ENCODE assay signal across 25 cellular contexts in genomic region chr7:128443817-128444216, GRCh38. TPM values are rescaled to one million over a fixed set of nuclear protein-coding genes. Genes with fewer than 3 reads are reported as not detected.
DNase-seq lines count a peak whose midpoint lies in the region; ATAC-seq, FAIRE-seq and TF ChIP-seq lines count a peak whose summit lies in the region.
"Had no signal": no experiment of that assay in that cellular context is flagged by ENCODE, and none has a peak within 500 bp of the region (broad histone marks: within the 10 kb centered on the region; RNA-seq: fewer than 3 reads in every experiment).

No MANE protein-coding gene starts in this region.

- WGBS in mammary epithelial cell (ENCODE audit: low coverage, missing lambda C conversion rate), result 100% methylated on average over 3 of the region's 3 CpGs
- WGBS in HepG2 (ENCODE audit: low lambda C conversion rate), result 7% methylated on average over 3 of the region's 3 CpGs
- 47% methylated on average over 3 of the region's 3 CpGs for WGBS in suprapubic skin
- WGBS in testis, 2 donors, result 91 to 96% methylated on average over 3 of the region's 3 CpGs

- H3K27ac ChIP-seq in breast epithelium (peak overlapping the region; percentile 48 to 70), mammary epithelial cell (ENCODE audit: insufficient read depth, low read depth, low read length) (no peak overlapping the region), HepG2 (ENCODE audit: extremely low read length, insufficient read depth, low read length) (no peak overlapping the region), suprapubic skin (peak overlapping the region; percentile 26), testis (no peak overlapping the region)
- H3K27ac ChIP-seq: heart left ventricle, neutrophil had no signal

- no peak overlapping the region for H3K4me3 ChIP-seq in breast epithelium
- H3K4me3 ChIP-seq in mammary epithelial cell (replicated peaks in 1 of 3; ENCODE audit: insufficient read depth in 1 of 3, low read depth in 2 of 3, low read length in 3 of 3), result no peak overlapping the region
- no peak overlapping the region for H3K4me3 ChIP-seq in HepG2 (replicated peaks in 1 of 3; ENCODE audit: insufficient read depth in 1 of 3, low read depth in 2 of 3, low read length in 3 of 3)
- no peak overlapping the region for H3K4me3 ChIP-seq in suprapubic skin
- no peak overlapping the region for H3K4me3 ChIP-seq in testis
- H3K4me3 ChIP-seq: heart left ventricle had no signal

- intact Hi-C loops in breast epithelium (cut with DNase I; ENCODE audit: low total_unique reads) (no loop called here), mammary epithelial cell (cut with micrococcal nuclease) (no loop called here), HepG2 (cut with micrococcal nuclease; ENCODE audit: unreplicated experiment) (no loop called here), testis (cut with DNase I; ENCODE audit: low total_unique reads) (no loop called here)

- no peaks in the 10 kb centered on the region for H3K27me3 Mint-ChIP-seq in activated T-helper 17 cell treated with anti-CD3 and anti-CD28 coated beads, Interleukin-2, amount 50 U/mL, for 72 hours
- no peaks in the 10 kb centered on the region for H3K27me3 Mint-ChIP-seq in effector memory CD8-positive, alpha-beta T cell
- peaks cover 6% of the 10 kb centered on the region for H3K27me3 Mint-ChIP-seq in type B pancreatic cell
- H3K27me3 Mint-ChIP-seq: activated T-cell treated with anti-CD3 and anti-CD28 coated beads, Interleukin-2, amount 50 U/mL, for 24 hours; stimulated activated naive CD8-positive, alpha-beta T cell treated with anti-CD3 and anti-CD28 coated beads, Interleukin-15, Interleukin-2, amounts not matched to agents 100 ng/mL and 50 ng/mL, for 24 hours had no signal

- CTCF ChIA-PET in mammary epithelial cell (lab: Charles Lee; ENCODE audit: low non-redundant PET), result interaction anchor here (0.7 kb wide), 1 partner anchor 16 kb away, joined by 3 read pairs; no protein-coding TSS in a partner anchor
- CTCF ChIA-PET in HepG2 (lab: Yijun Ruan, JAX; ENCODE audit: low intra/inter-chr PET ratio, low total read pairs), result no interaction called here

- in situ Hi-C loops in mammary epithelial cell (cut with MboI; ENCODE audit: low sequenced_read_pairs in 2 of 2), result no loop called here
- in situ Hi-C loops in HepG2 (cut with HindIII; ENCODE audit: extremely low pct_ligation_motif_present, low pct_unique_long_range_greater_than_20kb), result loop anchor here (25.0 kb wide), 1 partner anchor 443 kb away; no protein-coding TSS in a partner anchor

- H3K79me2 ChIP-seq in mammary epithelial cell (ENCODE audit: insufficient read depth, low read length) (no peaks in the 10 kb centered on the region), HepG2 (ENCODE audit: insufficient read depth, low read length) (no peaks in the 10 kb centered on the region)

- H3K27me3 ChIP-seq in breast epithelium, result no peaks in the 10 kb centered on the region
- no peaks in the 10 kb centered on the region for H3K27me3 ChIP-seq in mammary epithelial cell (ENCODE audit: insufficient read depth, low read length)
- peaks cover 0 to 18% of the 10 kb centered on the region in 2 experiments; a peak in 3 of 5 replicates for H3K27me3 ChIP-seq in HepG2 (ENCODE audit: control insufficient read depth in 1 of 2, insufficient read depth in 2 of 2, low read length in 2 of 2)
- no peaks in the 10 kb centered on the region for H3K27me3 ChIP-seq in suprapubic skin
- no peaks in the 10 kb centered on the region for H3K27me3 ChIP-seq in testis
- H3K27me3 ChIP-seq: heart left ventricle, neutrophil had no signal

- TF ChIP-seq RAD21 in HepG2 (CRISPR knock-in tag; IDR thresholded peaks at IDR 0.05), result no peak

- no peak overlapping the region for H3K9ac ChIP-seq in mammary epithelial cell (ENCODE audit: insufficient read depth, low read length)
- no peak overlapping the region for H3K9ac ChIP-seq in HepG2 (ENCODE audit: insufficient read depth, low read depth, low read length)

- TF ChIP-seq EP300 in HepG2 (IDR thresholded peaks at IDR 0.05; ENCODE audit: low read depth in 2 of 2, low read length in 2 of 2), result no peak
- no peak for TF ChIP-seq EP300 in HepG2 (CRISPR knock-in tag; IDR thresholded peaks at IDR 0.05; ENCODE audit: borderline replicate concordance)
- no peak for TF ChIP-seq EP300 in suprapubic skin (IDR thresholded peaks at IDR 0.05)

- no peak overlapping the region for H2AFZ ChIP-seq in mammary epithelial cell (ENCODE audit: low read depth, low read length)
- H2AFZ ChIP-seq in HepG2 (ENCODE audit: low read length), result no peak overlapping the region

- DNase-seq in breast epithelium (ENCODE audit: low spot score in 2 of 2) (no peak), mammary epithelial cell (no peak), HepG2 (ENCODE audit: low spot score) (no peak), suprapubic skin (ENCODE audit: low spot score in 2 of 2) (no peak), type B pancreatic cell (ENCODE audit: extremely low spot score, unreplicated experiment) (no peak), testis (no peak)
- DNase-seq in effector memory CD8-positive, alpha-beta T cell, result no peak
- DNase-seq: activated CD4-positive, alpha-beta T cell treated with anti-CD3 and anti-CD28 coated beads for 1 hour; activated CD8-positive, alpha-beta T cell treated with anti-CD3 and anti-CD28 coated beads, Interleukin-2, amount 10 ng/mL, durations not matched to agents 7 days and 5 days; activated naive CD4-positive, alpha-beta T cell treated with anti-CD3 and anti-CD28 coated beads for 36 hours; activated T-cell treated with anti-CD3 and anti-CD28 coated beads, Interleukin-2, amount 50 U/mL, for 24 hours; amygdala; heart left ventricle; KBM-7; left ventricle myocardium superior; OCI-M1; SHP77 treated with DMSO at 0.1 percent for 48 hours; stimulated activated CD4-positive, alpha-beta T cell treated with anti-CD3 and anti-CD28 coated beads, Interleukin-2, amount 100 ng/mL, for 24 hours had no signal

- H4K20me1 ChIP-seq in mammary epithelial cell (ENCODE audit: insufficient read depth, low read length) (no peaks in the 10 kb centered on the region), HepG2 (ENCODE audit: insufficient read depth, low read length) (no peaks in the 10 kb centered on the region)

- H3K9me3 ChIP-seq in breast epithelium (no peaks in the 10 kb centered on the region), mammary epithelial cell (replicated peaks; ENCODE audit: insufficient read depth, low read length) (no peaks in the 10 kb centered on the region), HepG2 (ENCODE audit: low read length) (no peaks in the 10 kb centered on the region), suprapubic skin (no peaks in the 10 kb centered on the region), testis (no peaks in the 10 kb centered on the region)
- H3K9me3 ChIP-seq: heart left ventricle, neutrophil had no signal

- H3K4me1 ChIP-seq in breast epithelium, result no peaks in the 10 kb centered on the region
- H3K4me1 ChIP-seq in mammary epithelial cell (ENCODE audit: insufficient read depth, low read length), result no peaks in the 10 kb centered on the region
- peaks cover 20% of the 10 kb centered on the region for H3K4me1 ChIP-seq in HepG2 (ENCODE audit: insufficient read depth, low read length)
- H3K4me1 ChIP-seq in suprapubic skin, result peaks cover 7% of the 10 kb centered on the region
- H3K4me1 ChIP-seq in testis, result peaks cover 34% of the 10 kb centered on the region

- FAIRE-seq in HepG2 (lab: Jason Lieb, UNC), result no peak
- FAIRE-seq: endothelial cell of umbilical vein, GM18507, TTC549 had no signal

- H3K36me3 Mint-ChIP-seq in activated T-helper 17 cell treated with anti-CD3 and anti-CD28 coated beads, Interleukin-2, amount 50 U/mL, for 72 hours (ENCODE audit: low read depth), result peaks cover 2% of the 10 kb centered on the region
- H3K36me3 Mint-ChIP-seq in effector memory CD8-positive, alpha-beta T cell (ENCODE audit: insufficient read depth), result no peaks in the 10 kb centered on the region
- H3K36me3 Mint-ChIP-seq in type B pancreatic cell, result no peaks in the 10 kb centered on the region

- peaks cover 3% of the 10 kb centered on the region for H3K4me1 Mint-ChIP-seq in activated T-helper 17 cell treated with anti-CD3 and anti-CD28 coated beads, Interleukin-2, amount 50 U/mL, for 72 hours
- peaks cover 0 to 8% of the 10 kb centered on the region in 2 donors for H3K4me1 Mint-ChIP-seq in effector memory CD8-positive, alpha-beta T cell (ENCODE audit: low read depth in 2 of 2)
- H3K4me1 Mint-ChIP-seq in type B pancreatic cell (ENCODE audit: unreplicated experiment), result peaks cover 3% of the 10 kb centered on the region

- no peaks in the 10 kb centered on the region for H3K9me3 Mint-ChIP-seq in activated T-helper 17 cell treated with anti-CD3 and anti-CD28 coated beads, Interleukin-2, amount 50 U/mL, for 72 hours
- H3K9me3 Mint-ChIP-seq in effector memory CD8-positive, alpha-beta T cell, result no peaks in the 10 kb centered on the region
- H3K9me3 Mint-ChIP-seq in type B pancreatic cell, result no peaks in the 10 kb centered on the region
- H3K9me3 Mint-ChIP-seq: activated naive CD4-positive, alpha-beta T cell treated with anti-CD3 and anti-CD28 coated beads for 36 hours; activated T-cell treated with anti-CD3 and anti-CD28 coated beads, Interleukin-2, amount 50 U/mL, for 24 hours; stimulated activated naive CD8-positive, alpha-beta T cell treated with anti-CD3 and anti-CD28 coated beads, Interleukin-15, Interleukin-2, amounts not matched to agents 100 ng/mL and 50 ng/mL, for 24 hours had no signal

- no peak overlapping the region for H3K27ac Mint-ChIP-seq in activated T-helper 17 cell treated with anti-CD3 and anti-CD28 coated beads, Interleukin-2, amount 50 U/mL, for 72 hours
- H3K27ac Mint-ChIP-seq in effector memory CD8-positive, alpha-beta T cell, result peak overlapping the region in 1 of 2 donors; percentile 49
- no peak overlapping the region for H3K27ac Mint-ChIP-seq in type B pancreatic cell
- H3K27ac Mint-ChIP-seq: activated CD8-positive, alpha-beta T cell treated with anti-CD3 and anti-CD28 coated beads, Interleukin-2, amount 10 ng/mL, durations not matched to agents 7 days and 5 days; activated naive CD4-positive, alpha-beta T cell treated with anti-CD3 and anti-CD28 coated beads for 36 hours; activated T-cell treated with anti-CD3 and anti-CD28 coated beads, Interleukin-2, amount 50 U/mL, for 24 hours; stimulated activated naive CD8-positive, alpha-beta T cell treated with anti-CD3 and anti-CD28 coated beads, Interleukin-15, Interleukin-2, amounts not matched to agents 100 ng/mL and 50 ng/mL, for 24 hours had no signal

- TF ChIP-seq CTCF in breast epithelium (IDR thresholded peaks at IDR 0.05) (no peak), mammary epithelial cell (conservative IDR thresholded peaks at IDR 0.05 in 1 of 2, IDR thresholded peaks at IDR 0.05 in 1 of 2; ENCODE audit: extremely low read depth in 1 of 2, insufficient read depth in 1 of 2, low read depth in 1 of 2, low read length in 2 of 2) (no peak), HepG2 (CRISPR knock-in tag; IDR thresholded peaks at IDR 0.05) (no peak), suprapubic skin (IDR thresholded peaks at IDR 0.05) (no peak), type B pancreatic cell (conservative IDR thresholded peaks at IDR 0.05) (no peak), testis (IDR thresholded peaks at IDR 0.05) (no peak)

- TF ChIP-seq POLR2A in breast epithelium (IDR thresholded peaks at IDR 0.05), result no peak
- no peak for TF ChIP-seq POLR2A in HepG2 (IDR thresholded peaks at IDR 0.05; ENCODE audit: insufficient read depth in 1 of 2, low read depth in 2 of 2, low read length in 2 of 2)
- TF ChIP-seq POLR2A in suprapubic skin (IDR thresholded peaks at IDR 0.05), result no peak
- TF ChIP-seq POLR2A in testis (IDR thresholded peaks at IDR 0.05), result no peak

- BruUV-seq in mammary epithelial cell (replicated peaks; lab: Mats Ljungman, UMichigan), result no TSS peak
- BruUV-seq in HepG2 (replicated peaks; lab: Mats Ljungman, UMichigan), result no TSS peak

- H3K4me2 ChIP-seq in mammary epithelial cell (ENCODE audit: insufficient read depth, low read depth, low read length) (no peak overlapping the region), HepG2 (ENCODE audit: low read depth, low read length) (peak overlapping the region; percentile 8; the same call in 1 of the 2 replicates)

- dilution Hi-C loops in mammary epithelial cell (cut with HindIII; ENCODE audit: low sequenced_read_pairs), result no loop called here

- ATAC-seq in activated T-helper 17 cell treated with anti-CD3 and anti-CD28 coated beads, Interleukin-2, amount 50 U/mL, for 72 hours (replicated peaks), result peak; percentile 5
- peak; percentile 63 for ATAC-seq in HepG2
- no peak for ATAC-seq in effector memory CD8-positive, alpha-beta T cell (replicated peaks)
- ATAC-seq: activated CD8-positive, alpha-beta T cell treated with anti-CD3 and anti-CD28 coated beads, Interleukin-2, amount 10 ng/mL, durations not matched to agents 7 days and 5 days; HCT116; left ventricle myocardium superior had no signal

- H3K36me3 ChIP-seq in breast epithelium, result no peaks in the 10 kb centered on the region
- H3K36me3 ChIP-seq in mammary epithelial cell (ENCODE audit: insufficient read depth, low read length), result no peaks in the 10 kb centered on the region
- no peaks in the 10 kb centered on the region for H3K36me3 ChIP-seq in HepG2 (replicated peaks in 1 of 2; ENCODE audit: control insufficient read depth in 1 of 2, insufficient read depth in 2 of 2, low read length in 2 of 2)
- no peaks in the 10 kb centered on the region for H3K36me3 ChIP-seq in suprapubic skin
- H3K36me3 ChIP-seq in testis (ENCODE audit: low read depth, missing control alignments), result no peaks in the 10 kb centered on the region
- H3K36me3 ChIP-seq: heart left ventricle, neutrophil had no signal

- POLR2A ChIA-PET in HepG2 (lab: Yijun Ruan, JAX), result interaction anchor here (0.7 to 2.8 kb wide), 2 partner anchors 12 to 1472 kb away, joined by 3 to 12 read pairs; partner anchors contain the start of gene HILPDA

- H3K4me3 Mint-ChIP-seq in activated T-helper 17 cell treated with anti-CD3 and anti-CD28 coated beads, Interleukin-2, amount 50 U/mL, for 72 hours, result peak overlapping the region; percentile 27
- H3K4me3 Mint-ChIP-seq in effector memory CD8-positive, alpha-beta T cell, result no peak overlapping the region
- H3K4me3 Mint-ChIP-seq in type B pancreatic cell, result no peak overlapping the region
- H3K4me3 Mint-ChIP-seq: activated CD8-positive, alpha-beta T cell treated with anti-CD3 and anti-CD28 coated beads, Interleukin-2, amount 10 ng/mL, durations not matched to agents 7 days and 5 days; activated naive CD4-positive, alpha-beta T cell treated with anti-CD3 and anti-CD28 coated beads for 36 hours; activated T-cell treated with anti-CD3 and anti-CD28 coated beads, Interleukin-2, amount 50 U/mL, for 24 hours; stimulated activated naive CD8-positive, alpha-beta T cell treated with anti-CD3 and anti-CD28 coated beads, Interleukin-15, Interleukin-2, amounts not matched to agents 100 ng/mL and 50 ng/mL, for 24 hours had no signal

RNA-seq across cellular contexts. Expression of gene HILPDA, which starts 11.9 kb away (rescaled TPM):
- total RNA-seq in breast epithelium (10 to 100 TPM; 25.3 to 34.4 (median 27.7) TPM), mammary epithelial cell (10 to 100 TPM in 1 of 2 donors, 1 to 10 TPM in 1; 9.7 to 10.0 TPM), HepG2 (2016; rRNA removed; fragmentation: Illumina TruSeq; extraction: Trizol) (8.6 and 11.1 TPM in 2 replicates), suprapubic skin (10 to 100 TPM; 16.0 to 35.8 (median 32.8) TPM), type B pancreatic cell (ENCODE audit: low replicate concordance) (26.4 and 36.0 TPM in 2 replicates), testis (10 to 100 TPM; 34.3 to 44.8 TPM)
- polyA plus RNA-seq in mammary epithelial cell (29.1 TPM), HepG2 (2011; rRNA removed) (43.1 and 44.0 TPM in 2 replicates), testis (ENCODE audit: insufficient read depth, low read depth, low replicate concordance) (31.4 TPM)
- 33.9 TPM for polyA minus RNA-seq in mammary epithelial cell
- 1,000 to 10,000 TPM in 1 of 2 donors, 10 to 100 TPM in 1; 72.9 to 1,213 TPM for total RNA-seq in activated T-helper 17 cell treated with anti-CD3 and anti-CD28 coated beads, Interleukin-2, amount 50 U/mL, for 72 hours
- 5.5 and 6.1 TPM in 2 replicates for total RNA-seq in HepG2 (2016; cell fraction: cytosol; rRNA removed; fragmentation: Illumina TruSeq; extraction: Trizol; ENCODE audit: low read depth)
- total RNA-seq in HepG2 (2016; cell fraction: insoluble cytoplasmic fraction; rRNA removed; fragmentation: Illumina TruSeq; extraction: Trizol), result 9.8 and 10.4 TPM in 2 replicates
- total RNA-seq in HepG2 (2016; cell fraction: membrane; rRNA removed; fragmentation: Illumina TruSeq; extraction: Trizol), result 9.5 and 9.7 TPM in 2 replicates
- 7.8 and 10.3 TPM in 2 replicates for total RNA-seq in HepG2 (2016; cell fraction: nucleus; rRNA removed; fragmentation: Illumina TruSeq; extraction: Trizol)
- 32.3 and 32.9 TPM in 2 replicates for polyA plus RNA-seq in HepG2 (2011; cell fraction: cytosol; rRNA removed)
- polyA plus RNA-seq in HepG2 (2011; cell fraction: nucleus; rRNA removed), result 35.8 and 42.7 TPM in 2 replicates
- 13.1 and 14.9 TPM in 2 replicates for polyA plus RNA-seq in HepG2 (2012)
- 2.2 and 3.3 TPM in 2 replicates for polyA plus RNA-seq in HepG2 (2016; cell fraction: cytosol; fragmentation: Illumina TruSeq; extraction: Trizol; ENCODE audit: low read depth)
- 8.9 and 9.4 TPM in 2 replicates for polyA plus RNA-seq in HepG2 (2016; cell fraction: insoluble cytoplasmic fraction; fragmentation: Illumina TruSeq; extraction: Trizol; ENCODE audit: low read depth)
- polyA plus RNA-seq in HepG2 (2016; cell fraction: membrane; fragmentation: Illumina TruSeq; extraction: Trizol; ENCODE audit: low read depth), result 4.4 and 4.9 TPM in 2 replicates
- polyA plus RNA-seq in HepG2 (2016; cell fraction: nucleus; fragmentation: Illumina TruSeq; extraction: Trizol; ENCODE audit: insufficient read depth, low read depth), result 10.1 and 10.3 TPM in 2 replicates
- polyA minus RNA-seq in HepG2 (2011; rRNA and poly(A)+ RNA removed; ENCODE audit: low replicate concordance), result 30.3 and 48.5 TPM in 2 replicates
- polyA minus RNA-seq in HepG2 (2011; cell fraction: cytosol; rRNA and poly(A)+ RNA removed), result 12.9 and 14.9 TPM in 2 replicates
- polyA minus RNA-seq in HepG2 (2011; cell fraction: nucleus; rRNA and poly(A)+ RNA removed), result 12.4 and 27.1 TPM in 2 replicates

RNA-seq across cellular contexts. Expression of gene METTL2B, which starts 32.7 kb away (rescaled TPM):
- total RNA-seq in breast epithelium (10 to 100 TPM; 19.4 to 28.7 (median 23.6) TPM), mammary epithelial cell (10 to 100 TPM; 34.7 to 37.3 TPM), HepG2 (2016; rRNA removed; fragmentation: Illumina TruSeq; extraction: Trizol) (33.1 and 40.1 TPM in 2 replicates), suprapubic skin (10 to 100 TPM; 21.2 to 26.4 (median 22.7) TPM), type B pancreatic cell (ENCODE audit: low replicate concordance) (32.1 and 36.8 TPM in 2 replicates), testis (10 to 100 TPM; 26.7 to 27.1 TPM)
- polyA plus RNA-seq in mammary epithelial cell (21.5 TPM), HepG2 (2011; rRNA removed) (15.5 and 17.4 TPM in 2 replicates), testis (ENCODE audit: insufficient read depth, low read depth, low replicate concordance) (20.0 TPM)
- 61.8 TPM for polyA minus RNA-seq in mammary epithelial cell
- 10 to 100 TPM; 29.5 to 49.5 TPM for total RNA-seq in activated T-helper 17 cell treated with anti-CD3 and anti-CD28 coated beads, Interleukin-2, amount 50 U/mL, for 72 hours
- total RNA-seq in HepG2 (2016; cell fraction: cytosol; rRNA removed; fragmentation: Illumina TruSeq; extraction: Trizol; ENCODE audit: low read depth), result 6.7 and 7.5 TPM in 2 replicates
- total RNA-seq in HepG2 (2016; cell fraction: insoluble cytoplasmic fraction; rRNA removed; fragmentation: Illumina TruSeq; extraction: Trizol), result 38.6 and 39.4 TPM in 2 replicates
- 10.1 and 11.9 TPM in 2 replicates for total RNA-seq in HepG2 (2016; cell fraction: membrane; rRNA removed; fragmentation: Illumina TruSeq; extraction: Trizol)
- 31.5 and 32.5 TPM in 2 replicates for total RNA-seq in HepG2 (2016; cell fraction: nucleus; rRNA removed; fragmentation: Illumina TruSeq; extraction: Trizol)
- 8.4 and 12.3 TPM in 2 replicates for polyA plus RNA-seq in HepG2 (2011; cell fraction: cytosol; rRNA removed)
- polyA plus RNA-seq in HepG2 (2011; cell fraction: nucleus; rRNA removed), result 7.7 and 10.8 TPM in 2 replicates
- polyA plus RNA-seq in HepG2 (2012), result 11.3 TPM in 2 replicates
- polyA plus RNA-seq in HepG2 (2016; cell fraction: cytosol; fragmentation: Illumina TruSeq; extraction: Trizol; ENCODE audit: low read depth), result 4.4 and 5.8 TPM in 2 replicates
- 26.3 and 32.1 TPM in 2 replicates for polyA plus RNA-seq in HepG2 (2016; cell fraction: insoluble cytoplasmic fraction; fragmentation: Illumina TruSeq; extraction: Trizol; ENCODE audit: low read depth)
- polyA plus RNA-seq in HepG2 (2016; cell fraction: membrane; fragmentation: Illumina TruSeq; extraction: Trizol; ENCODE audit: low read depth), result 5.4 and 10.5 TPM in 2 replicates
- 29.3 and 39.8 TPM in 2 replicates for polyA plus RNA-seq in HepG2 (2016; cell fraction: nucleus; fragmentation: Illumina TruSeq; extraction: Trizol; ENCODE audit: insufficient read depth, low read depth)
- polyA minus RNA-seq in HepG2 (2011; rRNA and poly(A)+ RNA removed; ENCODE audit: low replicate concordance), result 13.1 and 35.5 TPM in 2 replicates
- 10.6 and 11.3 TPM in 2 replicates for polyA minus RNA-seq in HepG2 (2011; cell fraction: cytosol; rRNA and poly(A)+ RNA removed)
- 36.1 and 39.4 TPM in 2 replicates for polyA minus RNA-seq in HepG2 (2011; cell fraction: nucleus; rRNA and poly(A)+ RNA removed)

RNA-seq across cellular contexts. Expression of gene IMPDH1, which starts 34.0 kb away (rescaled TPM):
- total RNA-seq in breast epithelium, result 10 to 100 TPM; 31.8 to 68.8 (median 58.2) TPM
- total RNA-seq in mammary epithelial cell, result 10 to 100 TPM; 50.5 to 92.3 TPM
- 70.6 TPM for polyA plus RNA-seq in mammary epithelial cell
- 144 TPM for polyA minus RNA-seq in mammary epithelial cell
- 10 to 100 TPM; 62.7 to 95.6 TPM for total RNA-seq in activated T-helper 17 cell treated with anti-CD3 and anti-CD28 coated beads, Interleukin-2, amount 50 U/mL, for 72 hours
- 18.4 and 22.8 TPM in 2 replicates for total RNA-seq in HepG2 (2016; rRNA removed; fragmentation: Illumina TruSeq; extraction: Trizol)
- total RNA-seq in HepG2 (2016; cell fraction: cytosol; rRNA removed; fragmentation: Illumina TruSeq; extraction: Trizol; ENCODE audit: low read depth), result 12.3 and 12.6 TPM in 2 replicates
- total RNA-seq in HepG2 (2016; cell fraction: insoluble cytoplasmic fraction; rRNA removed; fragmentation: Illumina TruSeq; extraction: Trizol), result 15.4 and 23.8 TPM in 2 replicates
- total RNA-seq in HepG2 (2016; cell fraction: membrane; rRNA removed; fragmentation: Illumina TruSeq; extraction: Trizol), result 28.1 and 28.2 TPM in 2 replicates
- total RNA-seq in HepG2 (2016; cell fraction: nucleus; rRNA removed; fragmentation: Illumina TruSeq; extraction: Trizol), result 12.6 and 19.2 TPM in 2 replicates
- 34.0 and 49.9 TPM in 2 replicates for polyA plus RNA-seq in HepG2 (2011; rRNA removed)
- polyA plus RNA-seq in HepG2 (2011; cell fraction: cytosol; rRNA removed), result 31.4 and 37.8 TPM in 2 replicates
- polyA plus RNA-seq in HepG2 (2011; cell fraction: nucleus; rRNA removed), result 92.2 and 93.4 TPM in 2 replicates
- 25.0 and 27.5 TPM in 2 replicates for polyA plus RNA-seq in HepG2 (2012)
- polyA plus RNA-seq in HepG2 (2016; cell fraction: cytosol; fragmentation: Illumina TruSeq; extraction: Trizol; ENCODE audit: low read depth), result 18.4 and 18.5 TPM in 2 replicates
- 20.6 and 24.8 TPM in 2 replicates for polyA plus RNA-seq in HepG2 (2016; cell fraction: insoluble cytoplasmic fraction; fragmentation: Illumina TruSeq; extraction: Trizol; ENCODE audit: low read depth)
- polyA plus RNA-seq in HepG2 (2016; cell fraction: membrane; fragmentation: Illumina TruSeq; extraction: Trizol; ENCODE audit: low read depth), result 26.7 and 29.0 TPM in 2 replicates
- 29.2 and 34.5 TPM in 2 replicates for polyA plus RNA-seq in HepG2 (2016; cell fraction: nucleus; fragmentation: Illumina TruSeq; extraction: Trizol; ENCODE audit: insufficient read depth, low read depth)
- 82.0 and 176 TPM in 2 replicates for polyA minus RNA-seq in HepG2 (2011; rRNA and poly(A)+ RNA removed; ENCODE audit: low replicate concordance)
- polyA minus RNA-seq in HepG2 (2011; cell fraction: cytosol; rRNA and poly(A)+ RNA removed), result 19.3 and 30.8 TPM in 2 replicates
- 26.3 and 29.8 TPM in 2 replicates for polyA minus RNA-seq in HepG2 (2011; cell fraction: nucleus; rRNA and poly(A)+ RNA removed)
- 10 to 100 TPM; 43.1 to 68.5 (median 47.4) TPM for total RNA-seq in suprapubic skin
- 34.4 and 42.2 TPM in 2 replicates for total RNA-seq in type B pancreatic cell (ENCODE audit: low replicate concordance)
- total RNA-seq in testis, result 10 to 100 TPM; 48.3 to 64.5 TPM
- polyA plus RNA-seq in testis (ENCODE audit: insufficient read depth, low read depth, low replicate concordance), result 32.3 TPM

Comparison
In these comparisons a context has a peak if more than half of its experiments do, and no peak if none do; other contexts are left out.
1. H3K27ac ChIP-seq: peak in breast epithelium (2 of 2) and suprapubic skin (single experiment); none in mammary epithelial cell (single experiment), HepG2 (single experiment) and testis (0 of 2).